In genomic region chr11:118059231-118059940, GRCh38 we compare ENCODE assay signal across 14 cellular contexts. TPM values are rescaled to one million over a fixed set of nuclear protein-coding genes. Genes with fewer than 3 reads are reported as not detected.
DNase-seq lines count a peak whose midpoint lies in the region; ATAC-seq and TF ChIP-seq lines count a peak whose summit lies in the region.
"Had no signal": no experiment of that assay in that cellular context is flagged by ENCODE, and none has a peak within 500 bp of the region (broad histone marks: within the 10 kb centered on the region; RNA-seq: fewer than 3 reads in every experiment).

No MANE protein-coding gene starts in this region.

- no peaks in the 10 kb centered on the region for H3K27me3 ChIP-seq in heart right ventricle

- no peaks in the 10 kb centered on the region for H3K9me3 ChIP-seq in heart right ventricle
- H3K9me3 ChIP-seq: Caco-2 had no signal

- WGBS in heart right ventricle, 2 donors = 91 to 92% methylated on average over 11 of the region's 11 CpGs

- H3K4me1 ChIP-seq in heart right ventricle = peaks cover 0 to 19% (median 2%) of the 10 kb centered on the region in 9 donors

- H3K27ac ChIP-seq in heart right ventricle (no peak overlapping the region), caudate nucleus (ENCODE audit: low read depth, low read length) (peak overlapping the region; percentile 68)

- DNase-seq in cardiac septum (ENCODE audit: low spot score) = peak; percentile 63
- no peak for DNase-seq in heart right ventricle
- DNase-seq in caudate nucleus (lab: John Stamatoyannopoulos, UW) = peak in 41 of 61 donors; percentile 13 to 87 (median 51)
- no peak for DNase-seq in omental fat pad (ENCODE audit: low spot score)
- DNase-seq in SKM-1 treated with dmso at 0.1 percent for 144 hours (lab: John Stamatoyannopoulos, UW; ENCODE audit: unreplicated experiment) = no peak
- no peak for DNase-seq in DMS53 treated with DMSO at 0.1 percent for 48 hours (lab: John Stamatoyannopoulos, UW; ENCODE audit: unreplicated experiment)
- no peak for DNase-seq in central memory CD4-positive, alpha-beta T cell
- DNase-seq: H7, NCI-H1092, NCI-H524, SHP77 treated with DMSO at 0.1 percent for 48 hours had no signal

- intact Hi-C loops in cardiac septum (cut with DNase I) = no loop called here
- intact Hi-C loops in heart right ventricle (cut with DNase I) = loop anchor here (5.0 to 10.0 kb wide), 5 partner anchors 105 to 635 kb away; no protein-coding TSS in a partner anchor

- TF ChIP-seq CTCF in heart right ventricle (IDR thresholded peaks at IDR 0.05) (no peak), omental fat pad (IDR thresholded peaks at IDR 0.05) (no peak)

- H3K4me3 ChIP-seq in heart right ventricle = no peak overlapping the region

- H3K36me3 ChIP-seq in heart right ventricle = no peaks in the 10 kb centered on the region

- ATAC-seq in heart right ventricle (no peak), omental fat pad (ENCODE audit: low FRiP score) (peak; percentile 22)

RNA-seq across cellular contexts. Expression of gene TMPRSS4, which starts 17.5 kb away (rescaled TPM):
- total RNA-seq in cardiac septum (0.32 TPM), heart right ventricle (1 to 10 TPM in 2 of 10 donors, under 1 TPM in 1, not detected in 7; 0.34 to 1.4 (median 1.3) TPM), omental fat pad (not detected)
- polyA plus RNA-seq in heart right ventricle = under 1 TPM in 1 of 2 donors, not detected in 1; 0.36 TPM
- total RNA-seq: A673, MCF 10A had no signal

RNA-seq across cellular contexts. Expression of gene SMIM35, which starts 27.4 kb away (rescaled TPM):
- total RNA-seq in cardiac septum (not detected), heart right ventricle (not detected), omental fat pad (under 1 TPM in 1 of 4 donors, not detected in 3; 0.47 TPM)
- not detected for polyA plus RNA-seq in heart right ventricle
- total RNA-seq: A673, Caco-2, H7, MCF 10A had no signal

Comparison
In these comparisons a context has a peak if more than half of its experiments do, and no peak if none do; other contexts are left out.
1. DNase-seq: peak in cardiac septum (single experiment) and caudate nucleus (41 of 61); none in heart right ventricle (0 of 2), omental fat pad (single experiment), SKM-1 treated with dmso at 0.1 percent for 144 hours (single experiment), DMS53 treated with DMSO at 0.1 percent for 48 hours (single experiment) and central memory CD4-positive, alpha-beta T cell (single experiment).